ENCODE assay signal across 1 cellular context in the genomic region with DNA sequence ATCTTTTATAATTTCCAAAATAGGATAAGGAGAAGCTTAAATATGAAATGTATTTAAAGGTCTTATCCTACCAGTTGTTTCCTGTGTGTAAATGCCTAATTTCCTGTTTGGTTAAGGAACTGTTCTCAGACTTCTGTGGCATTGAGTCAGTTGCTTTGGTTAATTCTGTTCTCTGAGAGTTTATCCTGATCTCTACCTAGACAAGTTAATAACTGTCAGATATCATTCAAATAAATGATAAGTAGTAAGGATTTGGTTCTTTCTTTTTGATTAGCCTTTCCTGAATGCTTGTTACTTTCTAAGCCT.
TF ChIP-seq lines count a peak whose summit lies in the region.

No MANE protein-coding gene starts in this region.

TF ChIP-seq in endothelial cell of umbilical vein, 7 proteins besides CTCF, POLR2A, EP300 and RAD21:
- TF ChIP-seq POLR2AphosphoS5 (IDR thresholded peaks at IDR 0.05; ENCODE audit: insufficient read depth, low read depth, low read length) (no peak), JUN (IDR thresholded peaks at IDR 0.05; ENCODE audit: borderline replicate concordance, insufficient read depth, insufficient read length, low read depth) (peak; percentile 26), FOS (IDR thresholded peaks at IDR 0.05; ENCODE audit: borderline replicate concordance, insufficient read depth, low read length) (peak; percentile 41)
